In genomic region chr7:137626469-137627067, GRCh38 we compare ENCODE assay signal across 8 cellular contexts.
DNase-seq lines count a peak whose midpoint lies in the region; ATAC-seq and TF ChIP-seq lines count a peak whose summit lies in the region.

No MANE protein-coding gene starts in this region.

- peak; percentile 85 for TF ChIP-seq CTCF in astrocyte of the spinal cord (IDR thresholded peaks at IDR 0.05; ENCODE audit: low read depth, low read length)

- DNase-seq in COLO668 (lab: John Stamatoyannopoulos, UW; ENCODE audit: unreplicated experiment): peak; percentile 15
- peak; percentile 65 for DNase-seq in NCI-H69 (lab: John Stamatoyannopoulos, UW)
- peak; percentile 56 for DNase-seq in astrocyte of the spinal cord (ENCODE audit: low read depth, low spot score)
- peak; percentile 51 for DNase-seq in iris pigment epithelial cell (ENCODE audit: low read depth)
- peak; percentile 67 for DNase-seq in stimulated activated CD8-positive, alpha-beta memory T cell treated with anti-CD3 and anti-CD28 coated beads, Interleukin-4, amount 100 ng/mL, for 48 hours

- H3K4me3 ChIP-seq in astrocyte of the spinal cord (ENCODE audit: low read depth, low read length): no peak overlapping the region

- ATAC-seq in GM18519 (IDR thresholded peaks at IDR 0.05; ENCODE audit: low FRiP score, unreplicated experiment) (peak; percentile 77), HG03045 (IDR thresholded peaks at IDR 0.05; ENCODE audit: unreplicated experiment) (peak; percentile 71), HG03521 (IDR thresholded peaks at IDR 0.05; ENCODE audit: unreplicated experiment) (no peak)

- in situ Hi-C loops in astrocyte of the spinal cord (cut with HindIII; ENCODE audit: low sequenced_read_pairs): no loop called here

Comparison
In these comparisons a context has a peak if more than half of its experiments do, and no peak if none do; other contexts are left out.
1. DNase-seq: peak in every context shown above with its lines; median percentile 67 in stimulated activated CD8-positive, alpha-beta memory T cell treated with anti-CD3 and anti-CD28 coated beads, Interleukin-4, amount 100 ng/mL, for 48 hours; 65 in NCI-H69; 56 in astrocyte of the spinal cord; 51 in iris pigment epithelial cell; 15 in COLO668.